In genomic region chr17:67046398-67046797, GRCh38 we compare ENCODE assay signal across 25 cellular contexts. TPM values are rescaled to one million over a fixed set of nuclear protein-coding genes. Genes with fewer than 3 reads are reported as not detected.
"Had no signal": no experiment of that assay in that cellular context is flagged by ENCODE, and none has a peak within 500 bp of the region (broad histone marks: within the 10 kb centered on the region; RNA-seq: fewer than 3 reads in every experiment).

No MANE protein-coding gene starts in this region.

- H3K27ac Mint-ChIP-seq: activated CD4-positive, alpha-beta memory T cell treated with anti-CD3 and anti-CD28 coated beads, Interleukin-2, amount 10 ng/mL, durations not matched to agents 7 days and 5 days; activated CD4-positive, alpha-beta T cell treated with anti-CD3 and anti-CD28 coated beads, Interleukin-2, amount 10 ng/mL, durations not matched to agents 24 days and 14 days; activated naive CD4-positive, alpha-beta T cell treated with anti-CD3 and anti-CD28 coated beads for 36 hours; activated naive CD8-positive, alpha-beta T cell treated with anti-CD3 and anti-CD28 coated beads, Interleukin-2, amount 10 ng/mL, durations not matched to agents 7 days and 5 days; activated T-cell treated with anti-CD3 and anti-CD28 coated beads, Interleukin-2, amount 50 U/mL, for 72 hours; endodermal cell had no signal

- DNase-seq: activated CD4-positive, alpha-beta memory T cell treated with anti-CD3 and anti-CD28 coated beads, Interleukin-2, amount 10 ng/mL, durations not matched to agents 7 days and 5 days; activated CD4-positive, alpha-beta T cell treated with anti-CD3 and anti-CD28 coated beads, Interleukin-2, amount 10 ng/mL, durations not matched to agents 24 days and 14 days; activated effector memory CD4-positive, alpha-beta T cell treated with Interleukin-2 at 50 U/mL for 16 hours; activated naive CD4-positive, alpha-beta T cell treated with anti-CD3 and anti-CD28 coated beads for 36 hours; activated naive CD8-positive, alpha-beta T cell treated with anti-CD3 and anti-CD28 coated beads, Interleukin-2, amount 10 ng/mL, durations not matched to agents 7 days and 5 days; activated T-cell treated with anti-CD3 and anti-CD28 coated beads, Interleukin-2, amount 50 U/mL, for 72 hours; amygdala; endodermal cell; esophagus squamous epithelium; heart left ventricle; lower lobe of right lung; nephron progenitor cell; nucleus accumbens; stimulated activated CD4-positive, alpha-beta T cell treated with anti-CD3 and anti-CD28 coated beads, Interleukin-4, amount 100 ng/mL, for 24 hours; stimulated activated naive CD4-positive, alpha-beta T cell treated with Interleukin-2 at 50 U/mL for 16 hours; upper lobe of right lung had no signal

- H3K4me3 Mint-ChIP-seq: activated CD4-positive, alpha-beta memory T cell treated with anti-CD3 and anti-CD28 coated beads, Interleukin-2, amount 10 ng/mL, durations not matched to agents 7 days and 5 days; activated CD4-positive, alpha-beta T cell treated with anti-CD3 and anti-CD28 coated beads, Interleukin-2, amount 10 ng/mL, durations not matched to agents 24 days and 14 days; activated naive CD4-positive, alpha-beta T cell treated with anti-CD3 and anti-CD28 coated beads for 36 hours; activated naive CD8-positive, alpha-beta T cell treated with anti-CD3 and anti-CD28 coated beads, Interleukin-2, amount 10 ng/mL, durations not matched to agents 7 days and 5 days; activated T-cell treated with anti-CD3 and anti-CD28 coated beads, Interleukin-2, amount 50 U/mL, for 72 hours; endodermal cell; nephron progenitor cell had no signal

- H3K27me3 ChIP-seq: gastroesophageal sphincter, heart left ventricle, upper lobe of right lung had no signal

- H3K4me3 ChIP-seq: coronary artery, esophagus squamous epithelium, gastroesophageal sphincter, heart left ventricle, lower lobe of right lung, thoracic aorta, upper lobe of right lung had no signal

- H3K27me3 Mint-ChIP-seq: activated CD4-positive, alpha-beta T cell treated with anti-CD3 and anti-CD28 coated beads, Interleukin-2, amount 10 ng/mL, durations not matched to agents 24 days and 14 days had no signal

- H3K4me1 Mint-ChIP-seq: activated CD4-positive, alpha-beta memory T cell treated with anti-CD3 and anti-CD28 coated beads, Interleukin-2, amount 10 ng/mL, durations not matched to agents 7 days and 5 days; activated CD4-positive, alpha-beta T cell treated with anti-CD3 and anti-CD28 coated beads, Interleukin-2, amount 10 ng/mL, durations not matched to agents 24 days and 14 days; activated naive CD8-positive, alpha-beta T cell treated with anti-CD3 and anti-CD28 coated beads, Interleukin-2, amount 10 ng/mL, durations not matched to agents 7 days and 5 days; endodermal cell had no signal

- H3K4me1 ChIP-seq: esophagus squamous epithelium, gastroesophageal sphincter, lower lobe of right lung, upper lobe of right lung had no signal

- H3K36me3 ChIP-seq: esophagus squamous epithelium, gastroesophageal sphincter, heart left ventricle, lower lobe of right lung, thoracic aorta, upper lobe of right lung had no signal

- H3K27ac ChIP-seq: coronary artery, esophagus squamous epithelium, gastroesophageal sphincter, heart left ventricle, lower lobe of right lung, thoracic aorta, upper lobe of right lung, VCaP had no signal

- ATAC-seq: activated CD4-positive, CD25-positive, alpha-beta regulatory T cell treated with anti-CD3 and anti-CD28 coated beads, Interleukin-2, amount 50 U/mL, for 24 hours; activated T-cell treated with anti-CD3 and anti-CD28 coated beads, Interleukin-2, amount 50 U/mL, for 72 hours; gastroesophageal sphincter; heart left ventricle; left lobe of liver; lower lobe of right lung; sciatic nerve; upper lobe of right lung had no signal

RNA-seq across cellular contexts. Expression of gene CACNG1, which starts 2.0 kb away (rescaled TPM):
- total RNA-seq: activated CD4-positive, alpha-beta memory T cell treated with anti-CD3 and anti-CD28 coated beads, Interleukin-2, amount 10 ng/mL, durations not matched to agents 7 days and 5 days; activated CD4-positive, alpha-beta T cell treated with anti-CD3 and anti-CD28 coated beads, Interleukin-2, amount 10 ng/mL, durations not matched to agents 24 days and 14 days; activated naive CD4-positive, alpha-beta T cell treated with anti-CD3 and anti-CD28 coated beads for 36 hours; activated naive CD8-positive, alpha-beta T cell treated with anti-CD3 and anti-CD28 coated beads, Interleukin-2, amount 10 ng/mL, durations not matched to agents 7 days and 5 days; activated T-cell treated with anti-CD3 and anti-CD28 coated beads, Interleukin-2, amount 50 U/mL, for 72 hours; bronchial epithelial cell; endodermal cell; esophagus squamous epithelium; gastroesophageal sphincter; heart left ventricle; left lobe of liver; lower lobe of right lung; sciatic nerve; T-helper 2 cell treated with Interferon-gamma antibody and Interleukin-4, amounts not matched to agents 100 ng/mL and 5 ng/mL, for 36 hours; thoracic aorta; upper lobe of right lung had no signal
